In genomic region chr17:43784068-43784467, GRCh38 we compare ENCODE assay signal across 1 cellular context.
TF ChIP-seq lines count a peak whose summit lies in the region.

No MANE protein-coding gene starts in this region.

TF ChIP-seq in endothelial cell of umbilical vein, 7 proteins besides CTCF, POLR2A, EP300 and RAD21:
- TF ChIP-seq JUN (IDR thresholded peaks at IDR 0.05; ENCODE audit: borderline replicate concordance, insufficient read depth, insufficient read length, low read depth) (no peak), EZH2 (IDR thresholded peaks at IDR 0.05; ENCODE audit: borderline replicate concordance, low read depth, low read length, severe bottlenecking) (no peak), GATA2 (IDR thresholded peaks at IDR 0.05; ENCODE audit: insufficient read depth, insufficient read length, low read depth, low read length) (no peak), MYC (IDR thresholded peaks at IDR 0.05; ENCODE audit: low read depth, low read length) (no peak), MAX (IDR thresholded peaks at IDR 0.05; ENCODE audit: insufficient read depth, insufficient read length) (no peak), POLR2AphosphoS5 (IDR thresholded peaks at IDR 0.05; ENCODE audit: insufficient read depth, low read depth, low read length) (peak; percentile 38), FOS (IDR thresholded peaks at IDR 0.05; ENCODE audit: borderline replicate concordance, insufficient read depth, low read length) (peak; percentile 62)
